Comparison of ENCODE assay signal across 8 cellular contexts in the genomic region with DNA sequence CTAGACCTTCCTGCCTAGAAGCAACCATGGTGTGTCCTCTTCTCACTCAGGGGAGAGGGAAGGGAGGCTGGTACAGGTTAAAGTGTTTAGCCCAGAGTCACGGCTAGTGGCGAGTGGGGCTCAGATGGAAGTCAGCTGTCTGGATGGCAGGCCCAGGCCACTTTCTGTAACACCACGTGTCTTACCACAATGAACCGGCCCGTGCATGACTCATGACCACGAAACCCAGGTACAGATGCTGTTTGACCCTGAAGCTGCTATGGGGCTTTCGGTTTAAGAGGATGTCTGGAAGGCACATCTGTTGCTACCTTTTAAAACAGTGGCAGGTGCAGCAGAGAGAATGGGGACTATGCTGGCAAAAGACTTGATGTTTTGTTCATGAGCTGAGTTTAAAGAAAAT. TPM values are rescaled to one million over a fixed set of nuclear protein-coding genes. Genes with fewer than 3 reads are reported as not detected.
A peak's percentile ranks its signal among the peaks of the same experiment; 100 is the strongest.
DNase-seq lines count a peak whose midpoint lies in the region; ATAC-seq lines count a peak whose summit lies in the region.

No MANE protein-coding gene starts in this region.

- peaks cover 0 to 5% of the 10 kb centered on the region in 2 donors for H3K4me1 Mint-ChIP-seq in stimulated activated naive B cell treated with anti-CD40 and anti-IgM and Interleukin-4, amounts not matched to agents 10 μg/mL and 1 μg/mL and 100 μg/mL, for 72 hours

- H3K4me3 Mint-ChIP-seq in stimulated activated naive B cell treated with anti-CD40 and anti-IgM and Interleukin-4, amounts not matched to agents 10 μg/mL and 1 μg/mL and 100 μg/mL, for 72 hours = no peak overlapping the region

- H3K36me3 Mint-ChIP-seq in stimulated activated naive B cell treated with anti-CD40 and anti-IgM and Interleukin-4, amounts not matched to agents 10 μg/mL and 1 μg/mL and 100 μg/mL, for 72 hours = peaks cover 36 to 48% of the 10 kb centered on the region in 2 donors

- H3K4me3 ChIP-seq in SJCRH30 = no peak overlapping the region

- peaks cover 11 to 15% of the 10 kb centered on the region in 2 donors for H3K9me3 Mint-ChIP-seq in stimulated activated naive B cell treated with anti-CD40 and anti-IgM and Interleukin-4, amounts not matched to agents 10 μg/mL and 1 μg/mL and 100 μg/mL, for 72 hours

- H3K27ac Mint-ChIP-seq in stimulated activated naive B cell treated with anti-CD40 and anti-IgM and Interleukin-4, amounts not matched to agents 10 μg/mL and 1 μg/mL and 100 μg/mL, for 72 hours = no peak overlapping the region

- ATAC-seq in GM18519 (IDR thresholded peaks at IDR 0.05; ENCODE audit: low FRiP score, unreplicated experiment) = peak; percentile 75
- peak; percentile 87 for ATAC-seq in HG02840 (IDR thresholded peaks at IDR 0.05; ENCODE audit: low FRiP score, unreplicated experiment)
- ATAC-seq in stimulated activated naive B cell treated with anti-CD40 and anti-IgM and Interleukin-4, amounts not matched to agents 10 μg/mL and 1 μg/mL and 100 μg/mL, for 72 hours (replicated peaks) = peak; percentile 78 to 84

- peaks cover 18% of the 10 kb centered on the region for H3K4me1 ChIP-seq in SJCRH30

- peak overlapping the region; percentile 30; the same call in 1 of the 2 replicates for H3K27ac ChIP-seq in SJCRH30

- H3K9me3 ChIP-seq in SJCRH30 (replicated peaks) = no peaks in the 10 kb centered on the region

- no peaks in the 10 kb centered on the region for H3K27me3 ChIP-seq in SJCRH30

- peak; percentile 65 to 81 for DNase-seq in SJCRH30
- DNase-seq in astrocyte of the hippocampus (ENCODE audit: low read depth, low spot score) = peak; percentile 57
- DNase-seq in stimulated activated naive B cell treated with anti-CD40 and anti-IgM and Interleukin-4, amounts not matched to agents 10 μg/mL and 1 μg/mL and 100 μg/mL, for 72 hours = no peak
- DNase-seq in NCI-H2029 treated with DMSO at 0.1 percent for 48 hours (lab: John Stamatoyannopoulos, UW) = no peak
- no peak for DNase-seq in SK-N-DZ (ENCODE audit: low spot score)
- DNase-seq in pons (ENCODE audit: low spot score) = no peak

- no peaks in the 10 kb centered on the region for H3K36me3 ChIP-seq in SJCRH30

- H3K27me3 Mint-ChIP-seq in stimulated activated naive B cell treated with anti-CD40 and anti-IgM and Interleukin-4, amounts not matched to agents 10 μg/mL and 1 μg/mL and 100 μg/mL, for 72 hours = peaks cover 0 to 6% of the 10 kb centered on the region in 2 donors

RNA-seq across cellular contexts. Expression of a gene that starts 36.5 kb away (rescaled TPM):
- 76.0 and 89.2 TPM in 2 replicates for total RNA-seq in SJCRH30 (2014; rRNA removed; shearing (Covaris generic))
- polyA plus RNA-seq in SK-N-DZ (2014; cell fraction: cytosol; rRNA removed) = 46.2 and 47.9 TPM in 2 replicates
- polyA plus RNA-seq in SK-N-DZ (2014; cell fraction: nucleus; rRNA removed) = 29.2 and 37.4 TPM in 2 replicates

Comparison
In these comparisons a context has a peak if more than half of its experiments do, and no peak if none do; other contexts are left out.
1. DNase-seq: peak in SJCRH30 (2 of 2) and astrocyte of the hippocampus (single experiment); none in stimulated activated naive B cell treated with anti-CD40 and anti-IgM and Interleukin-4, amounts not matched to agents 10 μg/mL and 1 μg/mL and 100 μg/mL, for 72 hours (single experiment), NCI-H2029 treated with DMSO at 0.1 percent for 48 hours (single experiment), SK-N-DZ (single experiment) and pons (single experiment).
2. Peak in every context shown above with its lines, with median percentiles within 50 percentile points of each other: ATAC-seq.